In genomic region chr4:47837582-47838294, GRCh38 we compare ENCODE assay signal across 8 cellular contexts. TPM values are rescaled to one million over a fixed set of nuclear protein-coding genes. Genes with fewer than 3 reads are reported as not detected.
A peak's percentile ranks its signal among the peaks of the same experiment; 100 is the strongest.
DNase-seq lines count a peak whose midpoint lies in the region; ATAC-seq and TF ChIP-seq lines count a peak whose summit lies in the region.

CORIN (minus strand) TSS chr4:47838067; CDS start chr4:47837949, 118 bp downstream.

- no peak for TF ChIP-seq RAD21 in IMR-90 (IDR thresholded peaks at IDR 0.05; ENCODE audit: low read length)

- DNase-seq in CD14-positive monocyte (ENCODE audit: low spot score) (peak; percentile 47), IMR-90 (no peak), right cardiac atrium (peak; percentile 22 to 56 (median 49)), skeletal muscle cell (ENCODE audit: low read depth) (no peak), midbrain (lab: John Stamatoyannopoulos, UW) (no peak), kidney glomerular epithelial cell (lab: John Stamatoyannopoulos, UW) (no peak)
- no peak for DNase-seq in activated naive CD4-positive, alpha-beta T cell treated with anti-CD3 and anti-CD28 coated beads, Interleukin-2, amount 50 U/mL, for 72 hours (ENCODE audit: low spot score in 2 of 2)

- POLR2A ChIA-PET in IMR-90 (lab: Charles Lee; ENCODE audit: unreplicated experiment), result no interaction called here

- TF ChIP-seq CTCF in CD14-positive monocyte (IDR thresholded peaks at IDR 0.05), result no peak
- TF ChIP-seq CTCF in IMR-90 (conservative IDR thresholded peaks at IDR 0.05; ENCODE audit: low read depth, low read length), result no peak

- peak within 1 kb of the TSS; percentile 75 for H3K4me2 ChIP-seq in IMR-90 (ENCODE audit: low read depth, low read length)

- in situ Hi-C loops in IMR-90 (cut with MboI; ENCODE audit: low sequenced_read_pairs), result loop anchor here (10.0 kb wide), 1 partner anchor 133 kb away; no protein-coding TSS in a partner anchor

- H3K27ac Mint-ChIP-seq in CD14-positive monocyte, result peak within 1 kb of the TSS in 1 of 7 donors; percentile 13
- H3K27ac Mint-ChIP-seq in activated naive CD4-positive, alpha-beta T cell treated with anti-CD3 and anti-CD28 coated beads, Interleukin-2, amount 50 U/mL, for 72 hours, result peak within 1 kb of the TSS in 1 of 2 donors; percentile 17

- intact Hi-C loops in CD14-positive monocyte (cut with micrococcal nuclease), result no loop called here
- intact Hi-C loops in IMR-90 (cut with micrococcal nuclease), result loop anchor here (1.0 to 5.0 kb wide), 2 partner anchors 75 to 151 kb away; partner anchors contain the start of gene NFXL1
- intact Hi-C loops in right cardiac atrium (cut with DNase I), result loop anchor here (2.0 to 10.0 kb wide), 4 partner anchors 83 to 135 kb away; no protein-coding TSS in a partner anchor

- H2BK120ac ChIP-seq in IMR-90 (ENCODE audit: low read depth, low read length), result peak within 1 kb of the TSS; percentile 86; the same call in 1 of the 2 replicates

- dilution Hi-C loops in IMR-90 (cut with HindIII; ENCODE audit: low sequenced_read_pairs, unreplicated experiment), result no loop called here

- peaks cover 13 to 25% of the 10 kb centered on the region in 2 donors for H3K36me3 Mint-ChIP-seq in CD14-positive monocyte
- H3K36me3 Mint-ChIP-seq in activated naive CD4-positive, alpha-beta T cell treated with anti-CD3 and anti-CD28 coated beads, Interleukin-2, amount 50 U/mL, for 72 hours, result peaks cover 0 to 5% of the 10 kb centered on the region in 2 donors

- H2AK5ac ChIP-seq in IMR-90 (ENCODE audit: low read depth, low read length), result 0 out of 2 replicates have a peak within 1 kb of the TSS, but pooled peaks have one; percentile 27

- no peaks in the 10 kb centered on the region; a peak in 1 of 4 replicates for H3K79me1 ChIP-seq in IMR-90 (ENCODE audit: low read depth in 1 of 2, low read length in 2 of 2)

- CTCF ChIA-PET in IMR-90 (lab: Yijun Ruan, JAX), result interaction anchor here (0.7 to 1.8 kb wide), 5 partner anchors 46 to 155 kb away, joined by 3 to 20 read pairs (median 4); no protein-coding TSS in a partner anchor

- H3K4me3 ChIP-seq in IMR-90 (ENCODE audit: insufficient read depth, low read depth, low read length) (peak within 1 kb of the TSS; percentile 51), right cardiac atrium (ENCODE audit: low read length) (peak within 1 kb of the TSS; percentile 50), skeletal muscle cell (ENCODE audit: low read depth, low read length) (peak within 1 kb of the TSS; percentile 62)

- H3K4me1 Mint-ChIP-seq in CD14-positive monocyte, result peaks cover 30% of the 10 kb centered on the region

- H3K9me3 Mint-ChIP-seq in CD14-positive monocyte, result peaks cover 0 to 11% (median 3%) of the 10 kb centered on the region in 7 donors
- peaks cover 0 to 5% of the 10 kb centered on the region in 2 donors for H3K9me3 Mint-ChIP-seq in activated naive CD4-positive, alpha-beta T cell treated with anti-CD3 and anti-CD28 coated beads, Interleukin-2, amount 50 U/mL, for 72 hours

- H3K4me3 Mint-ChIP-seq in CD14-positive monocyte, result peak within 1 kb of the TSS; percentile 80 to 92

- peaks cover 8% of the 10 kb centered on the region for H3K9me1 ChIP-seq in IMR-90 (ENCODE audit: insufficient read depth, low read length)

- H3K27me3 ChIP-seq in IMR-90 (ENCODE audit: control insufficient read depth, insufficient read depth, low read length) (no peaks in the 10 kb centered on the region), right cardiac atrium (ENCODE audit: control insufficient read depth, insufficient read depth) (no peaks in the 10 kb centered on the region)

- WGBS in IMR-90 (ENCODE audit: extremely low coverage in 2 of 2, insufficient read length in 1 of 2), 2 experiments, result 12% methylated on average over 26 of the region's 45 CpGs; no CpG with 5 or more reads in 1 of the 2 experiments
- 2% methylated on average over 45 of the region's 45 CpGs for WGBS in right cardiac atrium

- H4K8ac ChIP-seq in IMR-90 (ENCODE audit: low read depth in 2 of 2, low read length in 2 of 2), result peak within 1 kb of the TSS; percentile 45 to 79; a peak in 3 of 4 replicates

- no peak within 1 kb of the TSS for H2BK5ac ChIP-seq in IMR-90 (ENCODE audit: low read depth, low read length, poor library complexity, severe bottlenecking)

- peak within 1 kb of the TSS; percentile 5; the same call in 1 of the 2 replicates for H4K91ac ChIP-seq in IMR-90 (ENCODE audit: insufficient read depth, low read depth, low read length)

- H2AFZ ChIP-seq in IMR-90 (replicated peaks; ENCODE audit: low read length, poor library complexity), result peak within 1 kb of the TSS; percentile 95

- no peak within 1 kb of the TSS; the same call in 1 of the 2 replicates for H3K27ac ChIP-seq in IMR-90 (ENCODE audit: insufficient read depth, low read length)
- peak within 1 kb of the TSS; percentile 69 for H3K27ac ChIP-seq in right cardiac atrium (ENCODE audit: low read length)

- peak within 1 kb of the TSS; percentile 66 for H3K4ac ChIP-seq in IMR-90 (ENCODE audit: low read depth, low read length)

- H3K4me1 ChIP-seq in IMR-90 (ENCODE audit: control insufficient read depth, insufficient read depth, low read length), result peaks cover 19% of the 10 kb centered on the region
- no peaks in the 10 kb centered on the region for H3K4me1 ChIP-seq in right cardiac atrium (ENCODE audit: control insufficient read depth, insufficient read depth, low read length)

- no peak for TF ChIP-seq POLR2A in IMR-90 (IDR thresholded peaks at IDR 0.05; ENCODE audit: low read depth, low read length)

- H4K20me1 ChIP-seq in IMR-90 (ENCODE audit: insufficient read depth, low read length), result no peaks in the 10 kb centered on the region

- H3K9ac ChIP-seq in IMR-90 (ENCODE audit: low read depth, low read length), result peak within 1 kb of the TSS; percentile 54

- no peaks in the 10 kb centered on the region for H3K9me3 ChIP-seq in IMR-90 (ENCODE audit: control insufficient read depth, insufficient read depth, low read length)
- no peaks in the 10 kb centered on the region for H3K9me3 ChIP-seq in right cardiac atrium (ENCODE audit: control insufficient read depth, low read length)

- peak; percentile 7 for ATAC-seq in GM21381 (IDR thresholded peaks at IDR 0.05; ENCODE audit: unreplicated experiment)
- no peak for ATAC-seq in IMR-90 (ENCODE audit: low read depth)
- ATAC-seq in activated naive CD4-positive, alpha-beta T cell treated with anti-CD3 and anti-CD28 coated beads, Interleukin-2, amount 50 U/mL, for 72 hours, result peak; percentile 4 to 47
- ATAC-seq in right cardiac atrium, result peak; percentile 46 to 61

- peak within 1 kb of the TSS; percentile 30; the same call in 1 of the 2 replicates for H3K56ac ChIP-seq in IMR-90 (ENCODE audit: extremely low read depth, insufficient read depth, low read length)

- H2BK15ac ChIP-seq in IMR-90 (ENCODE audit: low read depth, low read length), result peak within 1 kb of the TSS; percentile 21; the same call in 1 of the 3 replicates

- H4K5ac ChIP-seq in IMR-90 (ENCODE audit: low read depth, low read length), result peak within 1 kb of the TSS; percentile 10; the same call in 1 of the 2 replicates

- peaks cover 32 to 34% (median 32%) of the 10 kb centered on the region in 3 donors for H3K27me3 Mint-ChIP-seq in CD14-positive monocyte (ENCODE audit: low read depth in 3 of 3)

- peak within 1 kb of the TSS; percentile 20; the same call in 1 of the 2 replicates for H2BK20ac ChIP-seq in IMR-90 (ENCODE audit: low read depth, low read length)

- peak within 1 kb of the TSS; percentile 84 for H3K23ac ChIP-seq in IMR-90 (ENCODE audit: low read depth, low read length)

- H2AK9ac ChIP-seq in IMR-90 (replicated peaks; ENCODE audit: low read depth, low read length, poor library complexity), result peak within 1 kb of the TSS; percentile 53

- H3K18ac ChIP-seq in IMR-90 (ENCODE audit: low read depth, low read length), result no peak within 1 kb of the TSS; the same call in 1 of the 2 replicates

- H3K14ac ChIP-seq in IMR-90 (replicated peaks; ENCODE audit: low read depth, low read length), result peak within 1 kb of the TSS; percentile 54

- BruUV-seq in IMR-90 (replicated peaks; lab: Mats Ljungman, UMichigan), result no TSS peak

- no peaks in the 10 kb centered on the region for H3K36me3 ChIP-seq in IMR-90 (ENCODE audit: control insufficient read depth, insufficient read depth, low read length)

TF ChIP-seq in IMR-90, 13 proteins besides CTCF, POLR2A, EP300 and RAD21:
- TF ChIP-seq RCOR1 (IDR thresholded peaks at IDR 0.05; ENCODE audit: insufficient replicate concordance, low read length) (no peak), SMC3 (IDR thresholded peaks at IDR 0.05; ENCODE audit: low read depth, low read length) (no peak), MXI1 (IDR thresholded peaks at IDR 0.05; ENCODE audit: borderline replicate concordance, low read depth, low read length) (no peak), CEBPB (IDR thresholded peaks at IDR 0.05; ENCODE audit: low read depth, low read length) (no peak), USF2 (IDR thresholded peaks at IDR 0.05; ENCODE audit: low read depth, low read length) (no peak), RFX5 (IDR thresholded peaks at IDR 0.05; ENCODE audit: low read depth, low read length) (no peak), CHD1 (IDR thresholded peaks at IDR 0.05; ENCODE audit: low read depth, low read length) (no peak)

RNA-seq across cellular contexts. Expression of gene CORIN, which starts in this region (rescaled TPM):
- polyA plus RNA-seq in CD14-positive monocyte (not detected), IMR-90 (2012; rRNA removed) (19.2 and 24.7 TPM in 2 replicates), right cardiac atrium (66.2 TPM)
- total RNA-seq in IMR-90 (2012; rRNA removed) (15.6 and 20.3 TPM in 2 replicates), right cardiac atrium (100 to 1,000 TPM; 125 to 226 (median 200) TPM)
- polyA plus RNA-seq in IMR-90 (2012; cell fraction: cytosol; rRNA removed), result 12.7 and 13.8 TPM in 2 replicates
- polyA plus RNA-seq in IMR-90 (2012; cell fraction: nucleus; rRNA removed; ENCODE audit: low replicate concordance), result 9.0 and 31.6 TPM in 2 replicates
- total RNA-seq in activated naive CD4-positive, alpha-beta T cell treated with anti-CD3 and anti-CD28 coated beads, Interleukin-2, amount 50 U/mL, for 72 hours, result under 1 TPM; 0.05 to 0.21 TPM

Comparison
In these comparisons a context has a peak if more than half of its experiments do, and no peak if none do; other contexts are left out.
1. RNA of gene CORIN (total RNA-seq): 125 to 226 TPM in right cardiac atrium and 15.6 to 20.3 TPM in IMR-90; 0.05 to 0.21 TPM in activated naive CD4-positive, alpha-beta T cell treated with anti-CD3 and anti-CD28 coated beads, Interleukin-2, amount 50 U/mL, for 72 hours; every median in the first group is over 10 times any median in the second.
2. RNA of gene CORIN (polyA plus RNA-seq): 66.2 TPM in right cardiac atrium (single experiment) and 9.0 to 31.6 TPM in IMR-90; not detected in CD14-positive monocyte; every median in the first group is over 4 times any median in the second.
3. Peak in DNase-seq in CD14-positive monocyte; RNA of the gene not detected or under 1 TPM.
4. Peak in ATAC-seq in activated naive CD4-positive, alpha-beta T cell treated with anti-CD3 and anti-CD28 coated beads, Interleukin-2, amount 50 U/mL, for 72 hours; RNA of the gene not detected or under 1 TPM.
5. DNase-seq: peak in right cardiac atrium (3 of 3); none in IMR-90 (single experiment), activated naive CD4-positive, alpha-beta T cell treated with anti-CD3 and anti-CD28 coated beads, Interleukin-2, amount 50 U/mL, for 72 hours (0 of 2), skeletal muscle cell (single experiment), midbrain (single experiment) and kidney glomerular epithelial cell (single experiment).
6. intact Hi-C loops: an anchor here in IMR-90 (1.0 to 5.0 kb wide) and right cardiac atrium (2.0 to 10.0 kb wide); none called in CD14-positive monocyte.
7. Peak in every context shown above with its lines, with median percentiles within 50 percentile points of each other: H3K4me3 ChIP-seq.